Comparison of ENCODE assay signal across 8 cellular contexts in the genomic region with DNA sequence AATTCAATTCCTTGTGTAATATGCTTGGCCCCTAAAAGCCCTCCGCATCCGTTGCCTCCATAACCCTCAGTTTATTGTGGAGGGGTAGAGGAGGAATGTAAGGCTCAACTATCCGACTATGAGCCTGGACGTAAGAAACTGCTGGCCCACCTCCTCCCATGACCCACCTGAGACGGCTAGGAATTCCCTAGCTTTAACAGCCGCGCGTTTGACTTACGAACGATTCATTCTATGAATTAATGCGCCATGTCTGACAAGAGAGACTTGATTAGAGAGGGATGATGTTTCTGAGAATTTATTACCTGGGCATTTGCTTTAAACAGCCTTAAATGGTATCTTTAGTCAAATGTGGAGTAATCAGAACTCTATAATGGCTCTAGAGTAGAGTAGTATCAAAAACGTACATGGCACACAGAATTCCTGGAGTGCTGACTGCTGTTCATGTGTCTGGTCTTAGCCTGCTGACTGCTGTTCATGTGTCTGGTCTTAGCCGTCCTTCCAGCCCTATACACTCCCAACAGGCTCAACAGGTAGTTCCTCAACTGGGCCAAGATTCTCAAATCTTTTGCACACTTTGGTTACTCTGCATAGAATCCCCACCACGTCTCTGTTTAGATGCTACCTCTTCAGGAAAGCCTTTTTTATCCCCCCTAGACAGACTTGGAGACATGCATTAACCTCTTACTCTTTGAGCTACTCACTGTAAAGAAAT. TPM values are rescaled to one million over a fixed set of nuclear protein-coding genes. Genes with fewer than 3 reads are reported as not detected.
DNase-seq lines count a peak whose midpoint lies in the region; ATAC-seq and TF ChIP-seq lines count a peak whose summit lies in the region.

No MANE protein-coding gene starts in this region.

- no peak for TF ChIP-seq CTCF in Calu3 (IDR thresholded peaks at IDR 0.05; ENCODE audit: unreplicated experiment)
- TF ChIP-seq CTCF in NB4 (IDR thresholded peaks at IDR 0.05; ENCODE audit: low read depth, low read length): no peak

- H3K4me1 Mint-ChIP-seq in Calu3 (ENCODE audit: low read depth, unreplicated experiment) (peaks cover 19% of the 10 kb centered on the region), naive B cell (peaks cover 18 to 20% (median 18%) of the 10 kb centered on the region in 3 donors)
- H3K4me1 Mint-ChIP-seq in central memory CD8-positive, alpha-beta T cell: peaks cover 27% of the 10 kb centered on the region

- TSS peak; percentile 80 for BruUV-seq in Calu3 (replicated peaks; lab: Mats Ljungman, UMichigan)

- H3K4me3 Mint-ChIP-seq in Calu3 (ENCODE audit: low read depth, unreplicated experiment) (peak overlapping the region; percentile 94), naive B cell (peak overlapping the region; percentile 85 to 95 (median 90))
- H3K4me3 Mint-ChIP-seq in central memory CD8-positive, alpha-beta T cell: peak overlapping the region; percentile 86

- in situ Hi-C loops in ACHN (cut with HindIII; ENCODE audit: low pct_ligation_motif_present, low pct_unique_long_range_greater_than_20kb, low sequenced_read_pairs): no loop called here

- intact Hi-C loops in Calu3 (cut with micrococcal nuclease; ENCODE audit: unreplicated experiment): no loop called here

- DNase-seq in Calu3: no peak
- DNase-seq in NB4 (ENCODE audit: low read depth): peak; percentile 39
- no peak for DNase-seq in central memory CD8-positive, alpha-beta T cell (ENCODE audit: low spot score in 2 of 2)
- no peak for DNase-seq in naive B cell
- DNase-seq in ACHN: no peak
- no peak for DNase-seq in HuH-7 (ENCODE audit: low spot score)

- H3K36me3 Mint-ChIP-seq in Calu3 (ENCODE audit: insufficient read depth, unreplicated experiment) (peaks cover 54% of the 10 kb centered on the region), naive B cell (no peaks in the 10 kb centered on the region)
- H3K36me3 Mint-ChIP-seq in central memory CD8-positive, alpha-beta T cell (ENCODE audit: insufficient read depth): peaks cover 2% of the 10 kb centered on the region

- H3K9me3 Mint-ChIP-seq in Calu3 (ENCODE audit: low read depth, unreplicated experiment): no peaks in the 10 kb centered on the region
- H3K9me3 Mint-ChIP-seq in central memory CD8-positive, alpha-beta T cell: no peaks in the 10 kb centered on the region
- no peaks in the 10 kb centered on the region for H3K9me3 Mint-ChIP-seq in naive B cell

- peak overlapping the region; percentile 71 for H3K4me3 ChIP-seq in NB4 (ENCODE audit: low read depth, low read length)

- CTCF ChIA-PET in Calu3 (lab: Charles Lee): no interaction called here

- peak overlapping the region; percentile 88 for H3K27ac Mint-ChIP-seq in Calu3 (ENCODE audit: unreplicated experiment)
- H3K27ac Mint-ChIP-seq in central memory CD8-positive, alpha-beta T cell (ENCODE audit: low read depth): peak overlapping the region; percentile 73
- peak overlapping the region in 4 of 6 donors; percentile 27 to 95 (median 88) for H3K27ac Mint-ChIP-seq in naive B cell

- ATAC-seq in central memory CD8-positive, alpha-beta T cell (replicated peaks; ENCODE audit: extremely low read depth, poor library complexity, severe bottlenecking): no peak
- ATAC-seq in naive B cell (ENCODE audit: low read depth in 2 of 2): no peak
- ATAC-seq in GM21423 (IDR thresholded peaks at IDR 0.05; ENCODE audit: unreplicated experiment): no peak
- ATAC-seq in HG03159 (IDR thresholded peaks at IDR 0.05; ENCODE audit: unreplicated experiment): no peak

- TF ChIP-seq POLR2A in NB4 (IDR thresholded peaks at IDR 0.05; ENCODE audit: extremely low read depth, insufficient read length): no peak

- H3K27me3 Mint-ChIP-seq in Calu3 (ENCODE audit: unreplicated experiment) (no peaks in the 10 kb centered on the region), naive B cell (no peaks in the 10 kb centered on the region)
- H3K27me3 Mint-ChIP-seq in central memory CD8-positive, alpha-beta T cell: no peaks in the 10 kb centered on the region

RNA-seq across cellular contexts. Expression of gene GFPT1, which starts 0.9 kb away (rescaled TPM):
- total RNA-seq in Calu3 (2022): 98.0 and 110 TPM in 2 replicates
- 1 to 10 TPM; 3.1 to 8.8 (median 6.0) TPM for polyA plus RNA-seq in naive B cell (ENCODE audit: low read depth in 6 of 6)

RNA-seq across cellular contexts. Expression of gene NFU1, which starts 49.3 kb away (rescaled TPM):
- 21.7 and 23.4 TPM in 2 replicates for total RNA-seq in Calu3 (2022)
- polyA plus RNA-seq in naive B cell (ENCODE audit: low read depth in 6 of 6): 100 to 1,000 TPM; 107 to 152 (median 127) TPM
